Comparison of ENCODE assay signal across 24 cellular contexts in the genomic region with DNA sequence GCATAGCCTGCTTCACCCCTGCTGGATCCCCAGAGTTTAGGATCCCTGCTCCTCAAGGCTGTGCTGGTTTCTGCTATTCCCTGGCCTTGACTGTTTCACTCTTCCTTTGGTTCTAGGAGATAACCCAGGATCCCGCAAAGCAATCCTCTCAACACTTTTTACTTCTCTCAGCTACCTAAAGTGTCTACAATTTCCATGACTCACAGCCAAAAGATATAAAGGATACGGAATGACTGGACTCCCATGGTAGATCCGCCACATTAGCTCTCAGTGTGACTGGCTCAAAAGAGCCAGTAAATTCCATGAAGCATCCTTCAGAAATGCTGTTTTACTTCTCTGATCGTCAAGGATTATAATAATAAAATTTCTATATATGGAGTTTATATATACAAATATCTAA.
"Had no signal": no experiment of that assay in that cellular context is flagged by ENCODE, and none has a peak within 500 bp of the region (broad histone marks: within the 10 kb centered on the region; RNA-seq: fewer than 3 reads in every experiment).

No MANE protein-coding gene starts in this region.

- H3K4me1 ChIP-seq: body of pancreas, gastroesophageal sphincter, lower lobe of right lung, uterus had no signal

- H3K4me3 ChIP-seq: body of pancreas, coronary artery, dorsolateral prefrontal cortex, gastroesophageal sphincter, lower lobe of right lung, thoracic aorta, uterus had no signal

- H3K27me3 ChIP-seq: body of pancreas, gastroesophageal sphincter had no signal

- H3K27ac ChIP-seq: body of pancreas, coronary artery, dorsolateral prefrontal cortex, gastroesophageal sphincter, lower lobe of right lung, thoracic aorta, uterus had no signal

- ATAC-seq: activated naive CD4-positive, alpha-beta T cell treated with anti-CD3 and anti-CD28 coated beads, Interleukin-2, amount 50 U/mL, for 72 hours; body of pancreas; gastroesophageal sphincter; lower lobe of right lung; naive thymus-derived CD8-positive, alpha-beta T cell; WTC11 had no signal

- H3K36me3 ChIP-seq: gastroesophageal sphincter, lower lobe of right lung, thoracic aorta, uterus had no signal

- H3K9me3 ChIP-seq: body of pancreas, gastroesophageal sphincter, lower lobe of right lung, thoracic aorta, uterus had no signal

- DNase-seq: activated CD4-positive, alpha-beta memory T cell treated with anti-CD3 and anti-CD28 coated beads, Interleukin-2, amount 10 ng/mL, durations not matched to agents 7 days and 5 days; activated CD4-positive, alpha-beta T cell treated with anti-CD3 and anti-CD28 coated beads for 1 hour; activated CD4-positive, alpha-beta T cell treated with anti-CD3 and anti-CD28 coated beads, Interleukin-2, amount 10 ng/mL, durations not matched to agents 7 days and 5 days; activated naive CD4-positive, alpha-beta T cell; activated T-cell treated with anti-CD3 and anti-CD28 coated beads, Interleukin-2, amount 50 U/mL, for 48 hours; anterior cingulate cortex; body of pancreas; dorsolateral prefrontal cortex; effector memory CD4-positive, alpha-beta T cell; hippocampal formation; lower lobe of right lung; mesenchymal stem cell; naive thymus-derived CD8-positive, alpha-beta T cell; nucleus accumbens; right cardiac atrium; stimulated activated CD4-positive, alpha-beta T cell treated with anti-CD3 and anti-CD28 coated beads, Interleukin-12 subunit alpha, Interleukin-12 subunit beta, amount 100 ng/mL, for 4 hours; stimulated activated CD4-positive, alpha-beta T cell treated with anti-CD3 and anti-CD28 coated beads, Interleukin-4, amount 100 ng/mL, for 1 hour; T-helper 2 cell; uterus had no signal
